8 cellular contexts compared by ENCODE assay signal in the genomic region with DNA sequence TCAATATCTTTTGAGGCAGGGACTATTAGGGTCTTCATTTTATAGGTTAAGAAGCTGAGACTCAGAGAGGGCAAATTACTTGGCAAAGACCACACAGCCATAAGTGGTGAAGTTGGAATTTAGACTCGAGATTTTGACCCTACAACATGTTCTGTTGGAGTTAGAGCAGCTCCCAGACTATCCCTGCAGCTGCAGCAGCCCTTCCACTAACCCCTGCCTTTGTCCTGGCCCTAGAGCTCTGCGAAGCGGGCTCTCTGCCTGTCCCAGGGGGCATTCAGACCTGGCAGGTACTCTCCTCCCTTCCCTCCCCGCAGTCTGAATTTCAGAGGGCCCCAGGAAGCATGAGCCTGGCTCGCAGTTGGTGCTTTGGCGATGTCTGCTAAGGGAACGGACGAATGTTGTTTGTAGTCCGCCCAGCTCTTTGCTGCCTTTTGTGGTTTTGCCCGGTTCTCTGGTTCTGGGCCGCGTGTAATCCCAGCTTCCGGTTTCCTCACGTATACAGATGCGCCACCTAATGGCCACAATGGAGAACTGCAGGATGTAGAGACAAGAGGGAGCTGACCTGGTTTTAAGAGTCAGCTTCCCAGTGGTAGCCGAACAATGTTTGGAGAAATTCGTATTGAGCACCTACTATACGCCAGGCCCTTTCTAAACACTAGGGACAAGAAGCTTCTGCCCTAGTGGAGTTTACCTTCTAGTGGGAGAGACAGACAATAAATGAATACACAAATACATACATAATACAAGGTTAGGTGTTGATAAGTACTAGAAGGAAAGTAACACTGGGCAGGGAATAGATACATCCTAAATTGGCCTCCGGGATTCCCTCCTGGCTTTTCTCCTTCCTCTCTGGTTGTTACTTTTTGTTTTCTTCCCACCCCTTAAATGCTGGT.
DNase-seq lines count a peak whose midpoint lies in the region; ATAC-seq and TF ChIP-seq lines count a peak whose summit lies in the region.

No MANE protein-coding gene starts in this region.

- H3K9me3 Mint-ChIP-seq in natural killer cell treated with Interleukin-12 subunit alpha and Interleukin-12 subunit beta and Interleukin-15 and Interleukin-18, amount 100 ng/mL, for 72 hours: no peaks in the 10 kb centered on the region
- H3K9me3 Mint-ChIP-seq in stimulated activated naive B cell treated with anti-CD40 and anti-IgM and Interleukin-4, amounts not matched to agents 10 μg/mL and 1 μg/mL and 100 μg/mL, for 72 hours: no peaks in the 10 kb centered on the region

- H3K4me3 ChIP-seq in Panc1 (ENCODE audit: low read depth in 2 of 2, low read length in 2 of 2) (peak overlapping the region in 1 of 2 experiments; percentile 32; a peak in 3 of 4 replicates), fibroblast of lung (replicated peaks in 1 of 4; ENCODE audit: control extremely low read depth in 1 of 4, insufficient read depth in 1 of 4, low read depth in 3 of 4, low read length in 4 of 4) (peak overlapping the region in 1 of 4 experiments; percentile 25)

- no peak overlapping the region for H3K4me2 ChIP-seq in fibroblast of lung (ENCODE audit: extremely low read depth, insufficient read depth, low read length)

- peaks cover 16 to 19% of the 10 kb centered on the region in 2 donors for H3K4me1 Mint-ChIP-seq in natural killer cell treated with Interleukin-12 subunit alpha and Interleukin-12 subunit beta and Interleukin-15 and Interleukin-18, amount 100 ng/mL, for 72 hours (ENCODE audit: low read depth in 2 of 2)
- H3K4me1 Mint-ChIP-seq in stimulated activated naive B cell treated with anti-CD40 and anti-IgM and Interleukin-4, amounts not matched to agents 10 μg/mL and 1 μg/mL and 100 μg/mL, for 72 hours: peaks cover 25 to 37% of the 10 kb centered on the region in 2 donors

- peaks cover 0 to 2% of the 10 kb centered on the region in 2 donors for H3K27me3 Mint-ChIP-seq in natural killer cell treated with Interleukin-12 subunit alpha and Interleukin-12 subunit beta and Interleukin-15 and Interleukin-18, amount 100 ng/mL, for 72 hours
- peaks cover 10 to 19% of the 10 kb centered on the region in 2 donors for H3K27me3 Mint-ChIP-seq in stimulated activated naive B cell treated with anti-CD40 and anti-IgM and Interleukin-4, amounts not matched to agents 10 μg/mL and 1 μg/mL and 100 μg/mL, for 72 hours

- H3K4me1 ChIP-seq in Panc1 (ENCODE audit: control insufficient read depth, insufficient read depth, low read length): peaks cover 3% of the 10 kb centered on the region; the same call in 1 of the 2 replicates
- no peaks in the 10 kb centered on the region for H3K4me1 ChIP-seq in fibroblast of lung (ENCODE audit: control insufficient read depth, extremely low read depth, insufficient read depth, low read length)

- TF ChIP-seq CTCF in Panc1 (IDR thresholded peaks at IDR 0.05) (peak; percentile 98), fibroblast of lung (conservative IDR thresholded peaks at IDR 0.05 in 1 of 2, IDR thresholded peaks at IDR 0.05 in 1 of 2; ENCODE audit: low read depth in 1 of 2, low read length in 2 of 2) (peak; percentile 95 to 96)

- intact Hi-C loops in Panc1 (cut with micrococcal nuclease; ENCODE audit: unreplicated experiment): loop anchor here (1.0 kb wide), 1 partner anchor 170 kb away; no protein-coding TSS in a partner anchor

- H4K20me1 ChIP-seq in fibroblast of lung (ENCODE audit: control insufficient read depth, extremely low read depth, insufficient read depth, low read length): no peaks in the 10 kb centered on the region

- H3K27me3 ChIP-seq in Panc1 (ENCODE audit: control insufficient read depth, insufficient read depth, low read length) (no peaks in the 10 kb centered on the region), fibroblast of lung (ENCODE audit: control insufficient read depth, insufficient read depth, low read length) (no peaks in the 10 kb centered on the region)

- POLR2A ChIA-PET in Panc1 (lab: Charles Lee): no interaction called here

- CTCF ChIA-PET in Panc1 (lab: Charles Lee): interaction anchor here (0.5 to 2.5 kb wide), 22 partner anchors 9 to 1871 kb away, joined by 3 to 27 read pairs (median 4); a partner anchor contains a TSS

- H3K27ac ChIP-seq in Panc1 (ENCODE audit: low read length) (peak overlapping the region; percentile 85), fibroblast of lung (ENCODE audit: insufficient read depth, low read length) (no peak overlapping the region)

- ATAC-seq in GM21528 (IDR thresholded peaks at IDR 0.05; ENCODE audit: low FRiP score, unreplicated experiment) (peak; percentile 83), Panc1 (peak; percentile 91)
- ATAC-seq in natural killer cell treated with Interleukin-12 subunit alpha and Interleukin-12 subunit beta and Interleukin-15 and Interleukin-18, amount 100 ng/mL, for 72 hours: peak; percentile 83 to 88
- ATAC-seq in stimulated activated naive B cell treated with anti-CD40 and anti-IgM and Interleukin-4, amounts not matched to agents 10 μg/mL and 1 μg/mL and 100 μg/mL, for 72 hours (replicated peaks): peak; percentile 47 to 54

- in situ Hi-C loops in KBM-7 (cut with MboI; ENCODE audit: low pct_unique_long_range_greater_than_20kb, low sequenced_read_pairs) (no loop called here), Panc1 (cut with HindIII; ENCODE audit: low pct_unique_long_range_greater_than_20kb, low sequenced_read_pairs) (no loop called here)

- no peaks in the 10 kb centered on the region for H3K36me3 ChIP-seq in Panc1 (ENCODE audit: control insufficient read depth, insufficient read depth, low read length)
- H3K36me3 ChIP-seq in fibroblast of lung (ENCODE audit: control insufficient read depth, insufficient read depth, low read length): no peaks in the 10 kb centered on the region

- no TSS peak for BruUV-seq in Panc1 (replicated peaks; lab: Mats Ljungman, UMichigan)

- no peaks in the 10 kb centered on the region for H3K36me3 Mint-ChIP-seq in natural killer cell treated with Interleukin-12 subunit alpha and Interleukin-12 subunit beta and Interleukin-15 and Interleukin-18, amount 100 ng/mL, for 72 hours
- H3K36me3 Mint-ChIP-seq in stimulated activated naive B cell treated with anti-CD40 and anti-IgM and Interleukin-4, amounts not matched to agents 10 μg/mL and 1 μg/mL and 100 μg/mL, for 72 hours: no peaks in the 10 kb centered on the region

- peak overlapping the region; percentile 54 for H3K4me3 Mint-ChIP-seq in natural killer cell treated with Interleukin-12 subunit alpha and Interleukin-12 subunit beta and Interleukin-15 and Interleukin-18, amount 100 ng/mL, for 72 hours
- peak overlapping the region; percentile 70 to 82 for H3K4me3 Mint-ChIP-seq in stimulated activated naive B cell treated with anti-CD40 and anti-IgM and Interleukin-4, amounts not matched to agents 10 μg/mL and 1 μg/mL and 100 μg/mL, for 72 hours

- DNase-seq in DMS 273 (lab: John Stamatoyannopoulos, UW; ENCODE audit: unreplicated experiment) (peak; percentile 90), KBM-7 (peak; percentile 90), Panc1 (ENCODE audit: low read depth, low spot score) (peak; percentile 59), fibroblast of lung (ENCODE audit: low read depth in 2 of 2) (peak; percentile 82 to 89)
- DNase-seq in activated T-cell treated with anti-CD3 and anti-CD28 coated beads, Interleukin-2, amount 50 U/mL, for 48 hours: peak; percentile 74 to 77
- peak; percentile 74 for DNase-seq in natural killer cell treated with Interleukin-12 subunit alpha and Interleukin-12 subunit beta and Interleukin-15 and Interleukin-18, amount 100 ng/mL, for 72 hours (ENCODE audit: low spot score)
- DNase-seq in stimulated activated naive B cell treated with anti-CD40 and anti-IgM and Interleukin-4, amounts not matched to agents 10 μg/mL and 1 μg/mL and 100 μg/mL, for 72 hours: peak; percentile 41

- peak overlapping the region; percentile 65 for H2AFZ ChIP-seq in fibroblast of lung (ENCODE audit: low read length)

- no peaks in the 10 kb centered on the region for H3K79me2 ChIP-seq in fibroblast of lung (ENCODE audit: control insufficient read depth, insufficient read depth, low read length)

- peak overlapping the region; percentile 27 to 69 for H3K27ac Mint-ChIP-seq in natural killer cell treated with Interleukin-12 subunit alpha and Interleukin-12 subunit beta and Interleukin-15 and Interleukin-18, amount 100 ng/mL, for 72 hours
- peak overlapping the region; percentile 89 for H3K27ac Mint-ChIP-seq in stimulated activated naive B cell treated with anti-CD40 and anti-IgM and Interleukin-4, amounts not matched to agents 10 μg/mL and 1 μg/mL and 100 μg/mL, for 72 hours

- H3K9me3 ChIP-seq in Panc1 (ENCODE audit: control insufficient read depth, insufficient read depth, low read depth, low read length): no peaks in the 10 kb centered on the region
- H3K9me3 ChIP-seq in fibroblast of lung (ENCODE audit: control insufficient read depth, insufficient read depth, low read depth, low read length): no peaks in the 10 kb centered on the region

- no peak overlapping the region for H3K9ac ChIP-seq in fibroblast of lung (ENCODE audit: insufficient read depth, low read length)
